16 cellular contexts compared by ENCODE assay signal in genomic region chr4:25258980-25259578, GRCh38. TPM values are rescaled to one million over a fixed set of nuclear protein-coding genes. Genes with fewer than 3 reads are reported as not detected.
DNase-seq lines count a peak whose midpoint lies in the region; ATAC-seq and TF ChIP-seq lines count a peak whose summit lies in the region.
"Had no signal": no experiment of that assay in that cellular context is flagged by ENCODE, and none has a peak within 500 bp of the region (broad histone marks: within the 10 kb centered on the region; RNA-seq: fewer than 3 reads in every experiment).

No MANE protein-coding gene starts in this region.

- no peaks in the 10 kb centered on the region for H3K27me3 ChIP-seq in effector memory CD4-positive, alpha-beta T cell (replicated peaks; ENCODE audit: control insufficient read depth, insufficient read depth, low read length, poor library complexity, severe bottlenecking)
- H3K27me3 ChIP-seq: esophagus squamous epithelium, left lung, uterus had no signal

- no peaks in the 10 kb centered on the region for H3K27me3 Mint-ChIP-seq in nephron progenitor cell (ENCODE audit: low read depth, poor library complexity)
- H3K27me3 Mint-ChIP-seq: B cell; dendritic cell treated with granulocyte-macrophage colony-stimulating factor and Interleukin-4, amounts not matched to agents 40 ng/mL and 50 ng/mL, for 4 days had no signal

- no peak overlapping the region for H3K4me3 ChIP-seq in epithelial cell of esophagus (ENCODE audit: low read length)
- no peak overlapping the region for H3K4me3 ChIP-seq in effector memory CD4-positive, alpha-beta T cell (ENCODE audit: insufficient read depth, low read depth, low read length, poor library complexity, severe bottlenecking)
- H3K4me3 ChIP-seq: esophagus squamous epithelium, left lung, uterus had no signal

- no peak overlapping the region for H3K4me3 Mint-ChIP-seq in nephron progenitor cell
- H3K4me3 Mint-ChIP-seq: B cell; dendritic cell treated with granulocyte-macrophage colony-stimulating factor and Interleukin-4, amounts not matched to agents 40 ng/mL and 50 ng/mL, for 4 days had no signal

- no peaks in the 10 kb centered on the region for H3K9me3 Mint-ChIP-seq in nephron progenitor cell
- H3K9me3 Mint-ChIP-seq: dendritic cell treated with granulocyte-macrophage colony-stimulating factor and Interleukin-4, amounts not matched to agents 40 ng/mL and 50 ng/mL, for 4 days had no signal

- H3K27ac ChIP-seq in effector memory CD4-positive, alpha-beta T cell (ENCODE audit: insufficient read depth, low read length, poor library complexity, severe bottlenecking): no peak overlapping the region
- H3K27ac ChIP-seq: esophagus squamous epithelium, left lung, uterus, VCaP had no signal

- no peak for ATAC-seq in HG03095 (IDR thresholded peaks at IDR 0.05; ENCODE audit: unreplicated experiment)
- ATAC-seq: left lung had no signal

- H3K36me3 Mint-ChIP-seq in nephron progenitor cell (ENCODE audit: low read depth): peaks cover under 1% of the 10 kb centered on the region

- H3K4me1 ChIP-seq in effector memory CD4-positive, alpha-beta T cell (ENCODE audit: control insufficient read depth, insufficient read depth, low read length, poor library complexity, severe bottlenecking): no peaks in the 10 kb centered on the region
- H3K4me1 ChIP-seq: esophagus squamous epithelium, left lung, uterus had no signal

- H3K4me1 Mint-ChIP-seq in nephron progenitor cell: no peaks in the 10 kb centered on the region
- H3K4me1 Mint-ChIP-seq: B cell had no signal

- no peaks in the 10 kb centered on the region for H3K9me3 ChIP-seq in effector memory CD4-positive, alpha-beta T cell (ENCODE audit: control insufficient read depth, low read length)
- H3K9me3 ChIP-seq: esophagus squamous epithelium, left lung, uterus had no signal

- peak; percentile 53 for DNase-seq in Daoy (ENCODE audit: low read depth)
- DNase-seq in RKO (ENCODE audit: low spot score): peak; percentile 8
- DNase-seq in epithelial cell of esophagus (ENCODE audit: low read depth): peak; percentile 51
- DNase-seq in nephron progenitor cell: no peak
- no peak for DNase-seq in effector memory CD4-positive, alpha-beta T cell
- no peak for DNase-seq in dedifferentiated amniotic fluid mesenchymal stem cell (ENCODE audit: extremely low spot score)
- DNase-seq in amniotic stem cell (lab: John Stamatoyannopoulos, UW): no peak
- DNase-seq: esophagus squamous epithelium, left lung, NCI-H187 treated with DMSO at 0.1 percent for 48 hours, NCI-H510A, uterus had no signal

- H3K27ac Mint-ChIP-seq in nephron progenitor cell: peak overlapping the region; percentile 68
- H3K27ac Mint-ChIP-seq: B cell; dendritic cell treated with granulocyte-macrophage colony-stimulating factor and Interleukin-4, amounts not matched to agents 40 ng/mL and 50 ng/mL, for 4 days had no signal

- TF ChIP-seq CTCF in epithelial cell of esophagus (IDR thresholded peaks at IDR 0.05; ENCODE audit: insufficient read depth, low read depth, low read length, missing control alignments) (no peak), nephron progenitor cell (IDR thresholded peaks at IDR 0.05) (no peak)

- peaks cover 38% of the 10 kb centered on the region for H3K36me3 ChIP-seq in effector memory CD4-positive, alpha-beta T cell (ENCODE audit: control insufficient read depth, insufficient read depth, low read length)
- H3K36me3 ChIP-seq: uterus had no signal

RNA-seq across cellular contexts. Expression of gene PI4K2B, which starts 25.2 kb away (rescaled TPM):
- total RNA-seq in Daoy (2014; rRNA removed; shearing (Covaris generic)): 22.5 and 24.7 TPM in 2 replicates

RNA-seq across cellular contexts. Expression of gene ZCCHC4, which starts 53.5 kb away (rescaled TPM):
- total RNA-seq in Daoy (2014; rRNA removed; shearing (Covaris generic)): 16.9 and 20.0 TPM in 2 replicates

Comparison
In these comparisons a context has a peak if more than half of its experiments do, and no peak if none do; other contexts are left out.
1. DNase-seq: peak in Daoy (single experiment), RKO (single experiment) and epithelial cell of esophagus (single experiment); none in nephron progenitor cell (single experiment), effector memory CD4-positive, alpha-beta T cell (0 of 3), dedifferentiated amniotic fluid mesenchymal stem cell (single experiment) and amniotic stem cell (single experiment).